Comparison of ENCODE assay signal across 15 cellular contexts in the genomic region with DNA sequence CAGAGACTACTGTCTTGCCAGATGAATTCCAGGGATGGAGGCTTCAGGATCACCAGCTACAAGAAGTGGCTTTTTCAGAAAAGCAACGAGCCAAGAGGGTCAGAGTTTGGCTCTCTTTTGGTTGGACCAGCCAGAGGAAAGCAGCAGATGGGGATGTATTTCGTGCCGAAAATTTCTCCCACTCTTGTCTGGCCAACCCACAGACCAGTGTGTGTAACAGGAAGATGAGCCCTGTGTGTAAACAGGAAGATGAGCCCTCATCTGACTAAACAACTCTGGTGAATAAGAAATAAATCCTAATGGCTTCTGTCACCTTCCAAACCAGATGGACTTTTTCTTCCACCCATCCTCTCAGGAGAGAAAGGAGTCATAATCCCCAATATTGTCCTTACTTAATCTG. TPM values are rescaled to one million over a fixed set of nuclear protein-coding genes. Genes with fewer than 3 reads are reported as not detected.
A peak's percentile ranks its signal among the peaks of the same experiment; 100 is the strongest.
DNase-seq lines count a peak whose midpoint lies in the region; ATAC-seq and TF ChIP-seq lines count a peak whose summit lies in the region.
"Had no signal": no experiment of that assay in that cellular context is flagged by ENCODE, and none has a peak within 500 bp of the region (broad histone marks: within the 10 kb centered on the region; RNA-seq: fewer than 3 reads in every experiment).

No MANE protein-coding gene starts in this region.

- H4K20me1 ChIP-seq in IMR-90 (ENCODE audit: insufficient read depth, low read length) = no peaks in the 10 kb centered on the region

- peak overlapping the region; percentile 88 for H3K27ac ChIP-seq in CD4-positive, alpha-beta memory T cell (ENCODE audit: low read depth, low read length)
- H3K27ac ChIP-seq in IMR-90 (ENCODE audit: insufficient read depth, low read length) = no peak overlapping the region
- H3K27ac ChIP-seq: right lobe of liver, SJSA1 had no signal

- peak overlapping the region; percentile 95 to 100 (median 99) for H3K27ac Mint-ChIP-seq in CD4-positive, alpha-beta memory T cell
- H3K27ac Mint-ChIP-seq in activated naive CD4-positive, alpha-beta T cell treated with anti-CD3 and anti-CD28 coated beads, Interleukin-2, amount 50 U/mL, for 72 hours = peak overlapping the region; percentile 15 to 85
- peak overlapping the region; percentile 98 to 100 for H3K27ac Mint-ChIP-seq in natural killer cell
- H3K27ac Mint-ChIP-seq: nephron, WTC11 had no signal

- no peak overlapping the region; a peak in 1 of 4 replicates for H4K8ac ChIP-seq in IMR-90 (ENCODE audit: low read depth in 2 of 2, low read length in 2 of 2)

- no peak for TF ChIP-seq POLR2A in IMR-90 (IDR thresholded peaks at IDR 0.05; ENCODE audit: low read depth, low read length)

- POLR2A ChIA-PET in CD4-positive, alpha-beta memory T cell (lab: Charles Lee; ENCODE audit: partially characterized antibody) = interaction anchor here (23.5 kb wide), 1 partner anchor 17 kb away, joined by 963 read pairs; the partner anchor contains the start of gene GPR68
- POLR2A ChIA-PET in IMR-90 (lab: Charles Lee; ENCODE audit: unreplicated experiment) = no interaction called here

- H2BK15ac ChIP-seq in IMR-90 (ENCODE audit: low read depth, low read length) = no peak overlapping the region

- H3K9me3 ChIP-seq in CD4-positive, alpha-beta memory T cell (ENCODE audit: control insufficient read depth in 1 of 2, low read length in 2 of 2) = no peaks in the 10 kb centered on the region
- H3K9me3 ChIP-seq in IMR-90 (ENCODE audit: control insufficient read depth, insufficient read depth, low read length) = peaks cover 2% of the 10 kb centered on the region; the same call in 1 of the 2 replicates
- H3K9me3 ChIP-seq: right lobe of liver, SJSA1 had no signal

- no TSS peak for BruUV-seq in IMR-90 (replicated peaks; lab: Mats Ljungman, UMichigan)

- dilution Hi-C loops in IMR-90 (cut with HindIII; ENCODE audit: low sequenced_read_pairs, unreplicated experiment) = no loop called here

- H3K9me3 Mint-ChIP-seq in CD4-positive, alpha-beta memory T cell = peaks cover 0 to 10% (median 0%) of the 10 kb centered on the region in 8 donors
- peaks cover 4% of the 10 kb centered on the region in 2 donors for H3K9me3 Mint-ChIP-seq in activated naive CD4-positive, alpha-beta T cell treated with anti-CD3 and anti-CD28 coated beads, Interleukin-2, amount 50 U/mL, for 72 hours
- H3K9me3 Mint-ChIP-seq in natural killer cell = peaks cover 0 to 2% of the 10 kb centered on the region in 2 donors

- peaks cover 12% of the 10 kb centered on the region for H3K36me3 ChIP-seq in CD4-positive, alpha-beta memory T cell (ENCODE audit: insufficient read depth, low read length)
- no peaks in the 10 kb centered on the region for H3K36me3 ChIP-seq in IMR-90 (ENCODE audit: control insufficient read depth, insufficient read depth, low read length)
- H3K36me3 ChIP-seq: SJSA1 had no signal

- H2BK5ac ChIP-seq in IMR-90 (ENCODE audit: low read depth, low read length, poor library complexity, severe bottlenecking) = no peak overlapping the region

- H3K14ac ChIP-seq in IMR-90 (replicated peaks; ENCODE audit: low read depth, low read length) = no peak overlapping the region

- no peak overlapping the region for H3K56ac ChIP-seq in IMR-90 (ENCODE audit: extremely low read depth, insufficient read depth, low read length)

- TF ChIP-seq RAD21 in IMR-90 (IDR thresholded peaks at IDR 0.05; ENCODE audit: low read length) = no peak

- TF ChIP-seq CTCF in IMR-90 (conservative IDR thresholded peaks at IDR 0.05; ENCODE audit: low read depth, low read length) (no peak), natural killer cell (IDR thresholded peaks at IDR 0.05) (no peak)

- H3K4me3 Mint-ChIP-seq in CD4-positive, alpha-beta memory T cell = peak overlapping the region; percentile 2 to 97 (median 82)
- peak overlapping the region; percentile 81 for H3K4me3 Mint-ChIP-seq in natural killer cell
- H3K4me3 Mint-ChIP-seq: nephron, WTC11 had no signal

- in situ Hi-C loops in IMR-90 (cut with MboI; ENCODE audit: low sequenced_read_pairs) = no loop called here

- H3K9ac ChIP-seq in IMR-90 (ENCODE audit: low read depth, low read length) = no peak overlapping the region

- no peak overlapping the region for H2AFZ ChIP-seq in IMR-90 (replicated peaks; ENCODE audit: low read length, poor library complexity)

- no peak overlapping the region; the same call in 1 of the 2 replicates for H4K91ac ChIP-seq in IMR-90 (ENCODE audit: insufficient read depth, low read depth, low read length)

- H3K9me1 ChIP-seq in IMR-90 (ENCODE audit: insufficient read depth, low read length) = peaks cover 21% of the 10 kb centered on the region

- peaks cover 0 to 4% of the 10 kb centered on the region in 2 experiments; a peak in 1 of 4 replicates for H3K79me1 ChIP-seq in IMR-90 (ENCODE audit: low read depth in 1 of 2, low read length in 2 of 2)

- H3K4me1 ChIP-seq in CD4-positive, alpha-beta memory T cell (ENCODE audit: insufficient read depth, low read length) = peaks cover 92% of the 10 kb centered on the region
- H3K4me1 ChIP-seq in IMR-90 (ENCODE audit: control insufficient read depth, insufficient read depth, low read length) = peaks cover 6% of the 10 kb centered on the region
- H3K4me1 ChIP-seq: Caco-2, right lobe of liver had no signal

- no peak overlapping the region for H3K4ac ChIP-seq in IMR-90 (ENCODE audit: low read depth, low read length)

- no peak overlapping the region for H3K4me2 ChIP-seq in IMR-90 (ENCODE audit: low read depth, low read length)

- peak; percentile 18; the same call in 1 of the 2 replicates for ATAC-seq in IMR-90 (ENCODE audit: low read depth)
- ATAC-seq in activated naive CD4-positive, alpha-beta T cell treated with anti-CD3 and anti-CD28 coated beads, Interleukin-2, amount 50 U/mL, for 72 hours = no peak
- ATAC-seq in natural killer cell = no peak
- no peak for ATAC-seq in GM19455 (IDR thresholded peaks at IDR 0.05; ENCODE audit: unreplicated experiment)
- ATAC-seq: right lobe of liver, WTC11 had no signal

- peak overlapping the region; percentile 2 to 16 for H3K4me3 ChIP-seq in CD4-positive, alpha-beta memory T cell (ENCODE audit: low read length in 2 of 2)
- no peak overlapping the region for H3K4me3 ChIP-seq in IMR-90 (ENCODE audit: insufficient read depth, low read depth, low read length)
- H3K4me3 ChIP-seq: right lobe of liver, SJSA1 had no signal

- H2BK20ac ChIP-seq in IMR-90 (ENCODE audit: low read depth, low read length) = peak overlapping the region; percentile 24

- H3K4me1 Mint-ChIP-seq in CD4-positive, alpha-beta memory T cell = peaks cover 58 to 92% (median 80%) of the 10 kb centered on the region in 4 donors
- H3K4me1 Mint-ChIP-seq in natural killer cell = peaks cover 71 to 88% of the 10 kb centered on the region in 2 donors
- H3K4me1 Mint-ChIP-seq: nephron had no signal

- H2AK9ac ChIP-seq in IMR-90 (replicated peaks; ENCODE audit: low read depth, low read length, poor library complexity) = no peak overlapping the region

- no peaks in the 10 kb centered on the region for H3K27me3 ChIP-seq in CD4-positive, alpha-beta memory T cell (ENCODE audit: insufficient read depth, low read length)
- no peaks in the 10 kb centered on the region for H3K27me3 ChIP-seq in IMR-90 (ENCODE audit: control insufficient read depth, insufficient read depth, low read length)
- H3K27me3 ChIP-seq: right lobe of liver, SJSA1 had no signal

- intact Hi-C loops in CD4-positive, alpha-beta memory T cell (cut with micrococcal nuclease) = no loop called here
- intact Hi-C loops in IMR-90 (cut with micrococcal nuclease) (no loop called here), natural killer cell (cut with micrococcal nuclease) (no loop called here)

- no peak overlapping the region for H3K18ac ChIP-seq in IMR-90 (ENCODE audit: low read depth, low read length)

- CTCF ChIA-PET in CD4-positive, alpha-beta memory T cell (lab: Charles Lee; ENCODE audit: partially characterized antibody) = interaction anchor here (1.0 kb wide), 1 partner anchor 13 kb away, joined by 5 read pairs; the partner anchor contains the start of gene GPR68
- CTCF ChIA-PET in IMR-90 (lab: Yijun Ruan, JAX) = no interaction called here

- no peak overlapping the region for H3K23ac ChIP-seq in IMR-90 (ENCODE audit: low read depth, low read length)

- H3K27me3 Mint-ChIP-seq in CD4-positive, alpha-beta memory T cell = no peaks in the 10 kb centered on the region
- H3K27me3 Mint-ChIP-seq in natural killer cell (ENCODE audit: low read depth in 2 of 2) = no peaks in the 10 kb centered on the region

- H2AK5ac ChIP-seq in IMR-90 (ENCODE audit: low read depth, low read length) = peak overlapping the region; percentile 44; the same call in 1 of the 2 replicates

- WGBS in IMR-90 (ENCODE audit: extremely low coverage in 2 of 2, insufficient read length in 1 of 2), 2 experiments = no CpG with 5 or more reads among the region's 3 CpGs

- peaks cover 29 to 40% of the 10 kb centered on the region in 2 donors for H3K36me3 Mint-ChIP-seq in CD4-positive, alpha-beta memory T cell
- H3K36me3 Mint-ChIP-seq in activated naive CD4-positive, alpha-beta T cell treated with anti-CD3 and anti-CD28 coated beads, Interleukin-2, amount 50 U/mL, for 72 hours = peaks cover 29 to 43% of the 10 kb centered on the region in 2 donors
- H3K36me3 Mint-ChIP-seq in natural killer cell = no peaks in the 10 kb centered on the region

- DNase-seq in CD4-positive, alpha-beta memory T cell = no peak
- DNase-seq in IMR-90 = peak; percentile 15
- DNase-seq in activated naive CD4-positive, alpha-beta T cell treated with anti-CD3 and anti-CD28 coated beads, Interleukin-2, amount 50 U/mL, for 72 hours (ENCODE audit: low spot score in 2 of 2) = no peak
- no peak for DNase-seq in natural killer cell
- no peak for DNase-seq in NOMO-1 (lab: John Stamatoyannopoulos, UW; ENCODE audit: unreplicated experiment in 2 of 2)
- no peak for DNase-seq in NCI-H774 (lab: John Stamatoyannopoulos, UW)
- DNase-seq: activated gamma-delta T cell treated with Interleukin-2 at 50 U/mL for 16 hours, Caco-2, erythroblast, right lobe of liver, substantia nigra had no signal

- H4K5ac ChIP-seq in IMR-90 (ENCODE audit: low read depth, low read length) = no peak overlapping the region

- H2BK120ac ChIP-seq in IMR-90 (ENCODE audit: low read depth, low read length) = peak overlapping the region; percentile 19; the same call in 1 of the 2 replicates

TF ChIP-seq in IMR-90, 13 proteins besides CTCF, POLR2A, EP300 and RAD21 (continues in another document):
- TF ChIP-seq BHLHE40 (IDR thresholded peaks at IDR 0.05; ENCODE audit: low read depth, low read length) (no peak), MAZ (IDR thresholded peaks at IDR 0.05; ENCODE audit: borderline replicate concordance, low read depth, low read length) (no peak), MAFK (IDR thresholded peaks at IDR 0.05; ENCODE audit: low read depth, low read length) (no peak)

RNA-seq across cellular contexts. Expression of gene GPR68, which starts 13.1 kb away (rescaled TPM):
- 10 to 100 TPM; 10.6 to 10.8 TPM for total RNA-seq in CD4-positive, alpha-beta memory T cell
- polyA plus RNA-seq in CD4-positive, alpha-beta memory T cell = 1 to 10 TPM; 3.0 to 8.3 TPM
- total RNA-seq in IMR-90 (2012; rRNA removed) (0.28 and 0.72 TPM in 2 replicates), natural killer cell (10 to 100 TPM in 2 of 3 donors, 1 to 10 TPM in 1; 7.6 to 24.0 (median 15.7) TPM)
- 0.94 and 1.0 TPM in 2 replicates for polyA plus RNA-seq in IMR-90 (2012; rRNA removed)
- 0.28 and 1.3 TPM in 2 replicates for polyA plus RNA-seq in IMR-90 (2012; cell fraction: cytosol; rRNA removed)
- polyA plus RNA-seq in IMR-90 (2012; cell fraction: nucleus; rRNA removed; ENCODE audit: low replicate concordance) = 0.58 and 1.4 TPM in 2 replicates
- total RNA-seq in activated naive CD4-positive, alpha-beta T cell treated with anti-CD3 and anti-CD28 coated beads, Interleukin-2, amount 50 U/mL, for 72 hours = 10 to 100 TPM in 1 of 2 donors, 1 to 10 TPM in 1; 4.6 to 12.7 TPM
- total RNA-seq: SJSA1 had no signal
